15 cellular contexts compared by ENCODE assay signal in genomic region chr17:8482546-8482945, GRCh38.
"Had no signal": no experiment of that assay in that cellular context is flagged by ENCODE, and none has a peak within 500 bp of the region (broad histone marks: within the 10 kb centered on the region; RNA-seq: fewer than 3 reads in every experiment).

No MANE protein-coding gene starts in this region.

- H3K27ac ChIP-seq: esophagus squamous epithelium, foreskin keratinocyte, neural progenitor cell, pancreas, transverse colon had no signal

- H3K9ac ChIP-seq: neural progenitor cell had no signal

- H3K9me3 ChIP-seq: pancreas, transverse colon had no signal

- H3K4me2 ChIP-seq: neural progenitor cell had no signal

- H3K4me3 Mint-ChIP-seq: activated CD4-positive, alpha-beta T cell treated with anti-CD3 and anti-CD28 coated beads, Interleukin-2, amount 10 ng/mL, durations not matched to agents 7 days and 5 days; activated naive CD8-positive, alpha-beta T cell; central memory CD8-positive, alpha-beta T cell; neural progenitor cell; T-helper 1 cell treated with Interleukin-12 subunit alpha and Interleukin-12 subunit beta and Interleukin-4 antibody, amounts not matched to agents 30 μg/mL and 1 μg/mL, for 36 hours had no signal

- H3K27me3 Mint-ChIP-seq: activated CD4-positive, alpha-beta T cell treated with anti-CD3 and anti-CD28 coated beads, Interleukin-2, amount 10 ng/mL, durations not matched to agents 7 days and 5 days; activated naive CD8-positive, alpha-beta T cell; central memory CD8-positive, alpha-beta T cell had no signal

- H3K4me3 ChIP-seq: esophagus squamous epithelium, heart right ventricle, neural progenitor cell, pancreas, transverse colon had no signal

- H3K9me3 Mint-ChIP-seq: central memory CD8-positive, alpha-beta T cell had no signal

- H3K4me1 ChIP-seq: foreskin keratinocyte, neural progenitor cell, pancreas had no signal

- ATAC-seq: foreskin keratinocyte, heart right ventricle, left ventricle myocardium superior, pancreas had no signal

- H3K27me3 ChIP-seq: esophagus squamous epithelium, foreskin keratinocyte, heart right ventricle, neural progenitor cell, pancreas, transverse colon had no signal

- H2AFZ ChIP-seq: neural progenitor cell had no signal

- H3K4me1 Mint-ChIP-seq: activated CD4-positive, alpha-beta T cell treated with anti-CD3 and anti-CD28 coated beads, Interleukin-2, amount 10 ng/mL, durations not matched to agents 7 days and 5 days; neural progenitor cell had no signal

- H3K27ac Mint-ChIP-seq: activated CD4-positive, alpha-beta T cell treated with anti-CD3 and anti-CD28 coated beads, Interleukin-2, amount 10 ng/mL, durations not matched to agents 7 days and 5 days; activated naive CD8-positive, alpha-beta T cell; neural progenitor cell; T-helper 1 cell treated with Interleukin-12 subunit alpha and Interleukin-12 subunit beta and Interleukin-4 antibody, amounts not matched to agents 30 μg/mL and 1 μg/mL, for 36 hours had no signal

- DNase-seq: activated CD4-positive, alpha-beta T cell treated with anti-CD3 and anti-CD28 coated beads, Interleukin-2, amount 10 ng/mL, durations not matched to agents 7 days and 5 days; activated CD4-positive, CD25-positive, alpha-beta regulatory T cell; activated T-cell treated with anti-CD3 and anti-CD28 coated beads for 4 hours; esophagus squamous epithelium; foreskin keratinocyte; heart right ventricle; left ventricle myocardium superior; SHP77 treated with DMSO at 0.1 percent for 48 hours; stimulated activated CD4-positive, alpha-beta T cell treated with anti-CD3 and anti-CD28 coated beads, Interleukin-4, amount 100 ng/mL, for 24 hours; transverse colon had no signal
